Comparison of ENCODE assay signal across 11 cellular contexts in genomic region chr11:79406376-79406775, GRCh38. TPM values are rescaled to one million over a fixed set of nuclear protein-coding genes. Genes with fewer than 3 reads are reported as not detected.
DNase-seq lines count a peak whose midpoint lies in the region; ATAC-seq and TF ChIP-seq lines count a peak whose summit lies in the region.
"Had no signal": no experiment of that assay in that cellular context is flagged by ENCODE, and none has a peak within 500 bp of the region (broad histone marks: within the 10 kb centered on the region; RNA-seq: fewer than 3 reads in every experiment).

No MANE protein-coding gene starts in this region.

- no peak overlapping the region for H3K27ac ChIP-seq in esophagus squamous epithelium

- H3K4me1 ChIP-seq in esophagus squamous epithelium: peaks cover 0 to 9% (median 0%) of the 10 kb centered on the region in 3 donors

- 51 to 53% methylated on average over 5 of the region's 5 CpGs for WGBS in esophagus squamous epithelium, 2 donors

- intact Hi-C loops in esophagus squamous epithelium (cut with DNase I): no loop called here

- peak; percentile 97 for ATAC-seq in GM18511 (IDR thresholded peaks at IDR 0.05; ENCODE audit: unreplicated experiment)
- peak; percentile 94 for ATAC-seq in GM21528 (IDR thresholded peaks at IDR 0.05; ENCODE audit: low FRiP score, unreplicated experiment)
- ATAC-seq in HG03175 (IDR thresholded peaks at IDR 0.05; ENCODE audit: unreplicated experiment): peak; percentile 94
- no peak for ATAC-seq in activated CD4-positive, CD25-positive, alpha-beta regulatory T cell treated with anti-CD3 and anti-CD28 coated beads, Interleukin-2, amount 50 U/mL, for 24 hours
- ATAC-seq: T-cell had no signal

- no peak for TF ChIP-seq POLR2A in esophagus squamous epithelium (IDR thresholded peaks at IDR 0.05)

- no peak overlapping the region for H3K4me3 ChIP-seq in esophagus squamous epithelium

- H3K27me3 ChIP-seq in esophagus squamous epithelium: no peaks in the 10 kb centered on the region

- no peaks in the 10 kb centered on the region for H3K36me3 ChIP-seq in esophagus squamous epithelium

- H3K9me3 ChIP-seq in esophagus squamous epithelium: no peaks in the 10 kb centered on the region

- DNase-seq in SKM-1 treated with dmso at 0.1 percent for 144 hours (lab: John Stamatoyannopoulos, UW; ENCODE audit: unreplicated experiment): peak; percentile 52
- DNase-seq in SIG-M5 (lab: John Stamatoyannopoulos, UW): no peak
- DNase-seq in activated T-cell treated with anti-CD3 and anti-CD28 coated beads, Interleukin-2, amount 50 U/mL, for 48 hours: no peak
- no peak for DNase-seq in esophagus squamous epithelium (lab: John Stamatoyannopoulos, UW)
- DNase-seq: activated effector memory CD4-positive, alpha-beta T cell treated with anti-CD3 and anti-CD28 coated beads, Interleukin-2, amount 50 U/mL, for 16 hours; NCI-H2107; T-cell had no signal

- no peak for TF ChIP-seq CTCF in esophagus squamous epithelium (IDR thresholded peaks at IDR 0.05)

RNA-seq across cellular contexts. Expression of gene TENM4, which starts 34.5 kb away (rescaled TPM):
- 10 to 100 TPM in 3 of 4 donors, 1 to 10 TPM in 1; 7.7 to 39.3 (median 16.1) TPM for total RNA-seq in esophagus squamous epithelium

Comparison
In these comparisons a context has a peak if more than half of its experiments do, and no peak if none do; other contexts are left out.
1. ATAC-seq: peak in GM18511 (single experiment), GM21528 (single experiment) and HG03175 (single experiment); none in activated CD4-positive, CD25-positive, alpha-beta regulatory T cell treated with anti-CD3 and anti-CD28 coated beads, Interleukin-2, amount 50 U/mL, for 24 hours (0 of 2).